Comparison of ENCODE assay signal across 8 cellular contexts in the genomic region with DNA sequence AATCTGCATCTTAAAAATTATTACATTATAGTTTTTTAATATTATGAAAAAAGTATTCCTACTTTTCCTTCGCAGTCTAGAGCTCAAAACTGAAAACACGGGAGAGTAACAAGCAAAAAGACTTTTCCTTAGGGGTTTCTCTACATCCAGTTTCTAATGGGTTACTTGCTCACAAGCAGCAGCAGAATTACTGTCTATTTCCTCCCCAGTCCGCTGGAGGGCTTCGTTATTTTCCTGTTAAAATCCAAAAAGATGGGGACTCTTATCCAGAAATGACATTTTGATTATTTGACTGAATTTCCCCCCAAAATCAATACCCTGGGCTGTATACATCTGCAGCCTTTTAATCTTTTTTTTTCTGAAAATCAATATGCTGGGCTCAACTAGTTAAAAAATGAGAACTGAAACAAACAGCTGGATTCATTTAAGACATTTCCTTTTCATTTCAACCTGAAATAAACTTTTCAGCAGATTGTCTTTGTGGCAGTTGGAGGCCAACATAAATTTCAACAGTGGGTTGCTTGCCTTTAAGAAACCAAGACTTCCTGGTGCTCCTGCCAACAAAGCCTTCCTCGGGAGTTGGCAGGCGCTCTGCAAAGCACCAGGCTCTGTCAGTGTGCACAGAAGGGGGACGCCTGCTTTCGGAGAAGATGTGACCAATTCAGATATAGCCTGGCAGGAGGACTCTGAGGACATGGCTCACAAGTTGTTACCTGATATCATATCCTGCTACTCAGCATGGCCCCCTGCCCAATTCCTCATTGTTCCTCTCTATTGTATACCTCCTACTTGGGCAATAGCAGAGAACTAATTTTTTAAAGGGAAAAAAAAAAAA.
DNase-seq lines count a peak whose midpoint lies in the region; ATAC-seq, FAIRE-seq and TF ChIP-seq lines count a peak whose summit lies in the region.

No MANE protein-coding gene starts in this region.

- CTCF ChIA-PET in Calu3 (lab: Charles Lee) (no interaction called here), K562 (lab: Yijun Ruan, JAX; ENCODE audit: low intra/inter-chr PET ratio) (no interaction called here)
- CTCF ChIA-PET in naive thymus-derived CD4-positive, alpha-beta T cell (lab: Charles Lee): interaction anchor here (0.8 kb wide), 1 partner anchor 15 kb away, joined by 3 read pairs; no protein-coding TSS in a partner anchor

- no peak for TF ChIP-seq POLR2A in K562 (conservative IDR thresholded peaks at IDR 0.05)

- TF ChIP-seq EP300 in K562 (IDR thresholded peaks at IDR 0.05; ENCODE audit: low read length): no peak

- H3K9ac ChIP-seq in K562 (ENCODE audit: insufficient read depth in 1 of 2, low read depth in 2 of 2, low read length in 2 of 2): no peak overlapping the region

- no peaks in the 10 kb centered on the region for H3K4me1 ChIP-seq in K562 (replicated peaks in 1 of 2; ENCODE audit: control insufficient read depth in 2 of 2, insufficient read depth in 2 of 2, low read length in 2 of 2)
- H3K4me1 ChIP-seq in naive thymus-derived CD4-positive, alpha-beta T cell (ENCODE audit: control insufficient read depth in 2 of 2, insufficient read depth in 2 of 2, low read length in 2 of 2): no peaks in the 10 kb centered on the region

- no peak overlapping the region for H3K27ac ChIP-seq in K562 (ENCODE audit: extremely low read depth, low read depth, low read length)
- H3K27ac ChIP-seq in naive thymus-derived CD4-positive, alpha-beta T cell (ENCODE audit: low read depth, low read length): no peak overlapping the region

- TF ChIP-seq CTCF in Calu3 (IDR thresholded peaks at IDR 0.05; ENCODE audit: unreplicated experiment) (no peak), K562 (IDR thresholded peaks at IDR 0.05 in 2 of 3, conservative IDR thresholded peaks at IDR 0.05 in 1 of 3; ENCODE audit: insufficient read depth in 2 of 3, low read depth in 1 of 3, low read length in 3 of 3) (no peak), osteocyte (IDR thresholded peaks at IDR 0.05) (no peak)

- in situ Hi-C loops in K562 (cut with MboI): no loop called here

- H3K4me1 Mint-ChIP-seq in Calu3 (ENCODE audit: low read depth, unreplicated experiment): peaks cover 6% of the 10 kb centered on the region
- H3K4me1 Mint-ChIP-seq in naive thymus-derived CD4-positive, alpha-beta T cell: peaks cover 10 to 53% (median 34%) of the 10 kb centered on the region in 7 donors
- peaks cover 6% of the 10 kb centered on the region for H3K4me1 Mint-ChIP-seq in osteocyte (ENCODE audit: unreplicated experiment)

- no peak overlapping the region for H3K27ac Mint-ChIP-seq in Calu3 (ENCODE audit: unreplicated experiment)
- H3K27ac Mint-ChIP-seq in naive thymus-derived CD4-positive, alpha-beta T cell: peak overlapping the region in 7 of 9 donors; percentile 21 to 81 (median 69)
- H3K27ac Mint-ChIP-seq in osteocyte (ENCODE audit: unreplicated experiment): no peak overlapping the region

- POLR2A ChIA-PET in K562 (lab: Yijun Ruan, JAX): no interaction called here
- POLR2A ChIA-PET in naive thymus-derived CD4-positive, alpha-beta T cell (lab: Charles Lee): no interaction called here

- H3K9me1 ChIP-seq in K562 (ENCODE audit: control insufficient read depth, insufficient read depth, low read length): no peaks in the 10 kb centered on the region

- H4K20me1 ChIP-seq in K562 (replicated peaks; ENCODE audit: control insufficient read depth, insufficient read depth, low read length): no peaks in the 10 kb centered on the region

- H3K4me3 Mint-ChIP-seq in Calu3 (ENCODE audit: low read depth, unreplicated experiment): no peak overlapping the region
- H3K4me3 Mint-ChIP-seq in naive thymus-derived CD4-positive, alpha-beta T cell: peak overlapping the region in 7 of 10 donors; percentile 4 to 63 (median 43)
- H3K4me3 Mint-ChIP-seq in osteocyte (ENCODE audit: unreplicated experiment): no peak overlapping the region

- WGBS in K562 (ENCODE audit: insufficient coverage, low coverage, missing lambda C conversion rate): 1% methylated on average over 8 of the region's 8 CpGs

- H3K36me3 Mint-ChIP-seq in Calu3 (ENCODE audit: insufficient read depth, unreplicated experiment): no peaks in the 10 kb centered on the region
- peaks cover 6 to 26% (median 12%) of the 10 kb centered on the region in 5 donors for H3K36me3 Mint-ChIP-seq in naive thymus-derived CD4-positive, alpha-beta T cell
- no peaks in the 10 kb centered on the region for H3K36me3 Mint-ChIP-seq in osteocyte (ENCODE audit: unreplicated experiment)

- no peak overlapping the region for H3K4me2 ChIP-seq in K562 (ENCODE audit: insufficient read depth, low read length)

- peaks cover 24% of the 10 kb centered on the region for H3K27me3 Mint-ChIP-seq in Calu3 (ENCODE audit: unreplicated experiment)
- no peaks in the 10 kb centered on the region for H3K27me3 Mint-ChIP-seq in naive thymus-derived CD4-positive, alpha-beta T cell
- peaks cover 26% of the 10 kb centered on the region for H3K27me3 Mint-ChIP-seq in osteocyte (ENCODE audit: unreplicated experiment)

- peak; percentile 43 for DNase-seq in Calu3
- peak; percentile 12 for DNase-seq in Jurkat, Clone E6-1 (ENCODE audit: low read depth, low spot score)
- DNase-seq in K562 (ENCODE audit: extremely low read depth in 1 of 4, low spot score in 3 of 4): no peak
- DNase-seq in naive thymus-derived CD4-positive, alpha-beta T cell: no peak
- DNase-seq in osteocyte (ENCODE audit: extremely low spot score, unreplicated experiment): no peak
- DNase-seq in NCI-H526 (lab: John Stamatoyannopoulos, UW): no peak
- no peak for DNase-seq in HuH-7.5 (ENCODE audit: low spot score)

- H3K79me2 ChIP-seq in K562 (ENCODE audit: control insufficient read depth, insufficient read depth, low read length): no peaks in the 10 kb centered on the region

- no peak for FAIRE-seq in K562 (lab: Jason Lieb, UNC)

- no TSS peak for BruUV-seq in Calu3 (replicated peaks; lab: Mats Ljungman, UMichigan)
- no TSS peak for BruUV-seq in K562 (replicated peaks; lab: Mats Ljungman, UMichigan)

- H2AFZ ChIP-seq in K562 (ENCODE audit: low read depth, low read length): no peak overlapping the region

- H3K36me3 ChIP-seq in K562 (ENCODE audit: control insufficient read depth, insufficient read depth, low read length): no peaks in the 10 kb centered on the region
- no peaks in the 10 kb centered on the region for H3K36me3 ChIP-seq in naive thymus-derived CD4-positive, alpha-beta T cell (ENCODE audit: control insufficient read depth in 2 of 3, insufficient read depth in 3 of 3, low read length in 3 of 3)

- peaks cover 4 to 15% of the 10 kb centered on the region in 2 experiments; a peak in 3 of 5 replicates for H3K27me3 ChIP-seq in K562 (ENCODE audit: control insufficient read depth in 2 of 2, insufficient read depth in 2 of 2, low read length in 2 of 2)
- H3K27me3 ChIP-seq in naive thymus-derived CD4-positive, alpha-beta T cell (ENCODE audit: control insufficient read depth in 2 of 2, insufficient read depth in 2 of 2, low read length in 2 of 2): no peaks in the 10 kb centered on the region

- no peak overlapping the region for H3K4me3 ChIP-seq in Jurkat, Clone E6-1 (ENCODE audit: low read length)
- no peak overlapping the region for H3K4me3 ChIP-seq in K562
- no peak overlapping the region for H3K4me3 ChIP-seq in naive thymus-derived CD4-positive, alpha-beta T cell (ENCODE audit: low read length)

- no peak for TF ChIP-seq RAD21 in K562 (CRISPR knock-in tag; conservative IDR thresholded peaks at IDR 0.05 in 1 of 2, IDR thresholded peaks at IDR 0.05 in 1 of 2)

- intact Hi-C loops in Calu3 (cut with micrococcal nuclease; ENCODE audit: unreplicated experiment) (no loop called here), K562 (cut with micrococcal nuclease) (no loop called here)
- intact Hi-C loops in naive thymus-derived CD4-positive, alpha-beta T cell (cut with micrococcal nuclease): loop anchor here in 1 of 2 donors (2.0 kb wide), 1 partner anchor 161 kb away; no protein-coding TSS in a partner anchor

- ATAC-seq in GM21381 (IDR thresholded peaks at IDR 0.05; ENCODE audit: unreplicated experiment): peak; percentile 64
- no peak for ATAC-seq in K562
- ATAC-seq in naive thymus-derived CD4-positive, alpha-beta T cell: peak; percentile 40

- H3K9me3 Mint-ChIP-seq in Calu3 (ENCODE audit: low read depth, unreplicated experiment): no peaks in the 10 kb centered on the region
- H3K9me3 Mint-ChIP-seq in naive thymus-derived CD4-positive, alpha-beta T cell: peaks cover 0 to 3% (median 0%) of the 10 kb centered on the region in 11 donors
- no peaks in the 10 kb centered on the region for H3K9me3 Mint-ChIP-seq in osteocyte (ENCODE audit: unreplicated experiment)

- H3K9me3 ChIP-seq in K562 (replicated peaks; ENCODE audit: control insufficient read depth, insufficient read depth, low read depth, low read length): no peaks in the 10 kb centered on the region
- no peaks in the 10 kb centered on the region for H3K9me3 ChIP-seq in naive thymus-derived CD4-positive, alpha-beta T cell (ENCODE audit: control insufficient read depth in 2 of 3, low read length in 3 of 3)

TF ChIP-seq in K562, 482 proteins besides CTCF, POLR2A, EP300 and RAD21 (continues in another document):
- TF ChIP-seq, protein P1, sequence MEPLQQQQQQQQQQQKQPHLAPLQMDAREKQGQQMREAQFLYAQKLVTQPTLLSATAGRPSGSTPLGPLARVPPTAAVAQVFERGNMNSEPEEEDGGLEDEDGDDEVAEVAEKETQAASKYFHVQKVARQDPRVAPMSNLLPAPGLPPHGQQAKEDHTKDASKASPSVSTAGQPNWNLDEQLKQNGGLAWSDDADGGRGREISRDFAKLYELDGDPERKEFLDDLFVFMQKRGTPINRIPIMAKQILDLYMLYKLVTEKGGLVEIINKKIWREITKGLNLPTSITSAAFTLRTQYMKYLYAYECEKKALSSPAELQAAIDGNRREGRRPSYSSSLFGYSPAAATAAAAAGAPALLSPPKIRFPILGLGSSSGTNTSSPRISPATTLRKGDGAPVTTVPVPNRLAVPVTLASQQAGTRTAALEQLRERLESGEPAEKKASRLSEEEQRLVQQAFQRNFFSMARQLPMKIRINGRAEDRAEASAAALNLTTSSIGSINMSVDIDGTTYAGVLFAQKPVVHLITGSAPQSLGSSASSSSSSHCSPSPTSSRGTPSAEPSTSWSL (CRISPR knock-in tag; IDR thresholded peaks at IDR 0.05; ENCODE audit: borderline replicate concordance): no peak
- TF ChIP-seq MYNN (IDR thresholded peaks at IDR 0.05): peak; percentile 62; the same call in 1 of the 2 replicates
- TF ChIP-seq MYNN (CRISPR knock-in tag; IDR thresholded peaks at IDR 0.05): no peak

Comparison
In these comparisons a context has a peak if more than half of its experiments do, and no peak if none do; other contexts are left out.
1. DNase-seq: peak in Calu3 (single experiment) and Jurkat, Clone E6-1 (single experiment); none in K562 (0 of 4), naive thymus-derived CD4-positive, alpha-beta T cell (0 of 9), osteocyte (single experiment), NCI-H526 (0 of 2) and HuH-7.5 (single experiment).
2. H3K27ac Mint-ChIP-seq: peak in naive thymus-derived CD4-positive, alpha-beta T cell (7 of 9); none in Calu3 (single experiment) and osteocyte (single experiment).
3. H3K4me3 Mint-ChIP-seq: peak in naive thymus-derived CD4-positive, alpha-beta T cell (7 of 10); none in Calu3 (single experiment) and osteocyte (single experiment).